In genomic region chr22:16932577-16932976, GRCh38 we compare ENCODE assay signal across 16 cellular contexts.
DNase-seq lines count a peak whose midpoint lies in the region; ATAC-seq and TF ChIP-seq lines count a peak whose summit lies in the region.
"Had no signal": no experiment of that assay in that cellular context is flagged by ENCODE, and none has a peak within 500 bp of the region (broad histone marks: within the 10 kb centered on the region; RNA-seq: fewer than 3 reads in every experiment).

No MANE protein-coding gene starts in this region.

- H3K4me1 ChIP-seq in GM23338 (ENCODE audit: insufficient read depth), result no peaks in the 10 kb centered on the region
- H3K4me1 ChIP-seq: SJCRH30 had no signal

- H3K4me2 ChIP-seq in GM23338, result no peak overlapping the region

- no peaks in the 10 kb centered on the region for H3F3A ChIP-seq in GM23338 (replicated peaks; ENCODE audit: low read depth)

- no peaks in the 10 kb centered on the region; the same call in 1 of the 3 replicates for H3K36me3 Mint-ChIP-seq in GM23338 (ENCODE audit: low read depth)
- H3K36me3 Mint-ChIP-seq: type B pancreatic cell had no signal

- TF ChIP-seq CTCF in GM23338 (conservative IDR thresholded peaks at IDR 0.05; ENCODE audit: low read depth in 2 of 2), result peak; percentile 46 to 57

- peaks cover 26% of the 10 kb centered on the region for H3K27me3 ChIP-seq in GM23338 (ENCODE audit: insufficient read depth)
- H3K27me3 ChIP-seq: ovary, SJCRH30 had no signal

- H3K4me1 Mint-ChIP-seq in GM23338, result no peaks in the 10 kb centered on the region

- ATAC-seq in GM23338 (peak; percentile 34; the same call in 1 of the 3 replicates), HG02642 (IDR thresholded peaks at IDR 0.05; ENCODE audit: poor library complexity, unreplicated experiment) (no peak), GM21786 (IDR thresholded peaks at IDR 0.05; ENCODE audit: unreplicated experiment) (no peak)

- H3K4me3 Mint-ChIP-seq in GM23338, result no peak overlapping the region
- H3K4me3 Mint-ChIP-seq: activated T-cell treated with anti-CD3 and anti-CD28 coated beads, Interleukin-2, amount 50 U/mL, for 24 hours; type B pancreatic cell had no signal

- H3K9me3 Mint-ChIP-seq in GM23338, result peaks cover 79% of the 10 kb centered on the region
- H3K9me3 Mint-ChIP-seq: activated T-cell treated with anti-CD3 and anti-CD28 coated beads, Interleukin-2, amount 50 U/mL, for 24 hours; type B pancreatic cell had no signal

- no peaks in the 10 kb centered on the region for H3K79me2 ChIP-seq in GM23338 (replicated peaks; ENCODE audit: insufficient read depth)

- H3K4me3 ChIP-seq in GM23338, result no peak overlapping the region
- H3K4me3 ChIP-seq: coronary artery, ovary, SJCRH30 had no signal

- H3K27ac ChIP-seq in GM23338 (ENCODE audit: low read depth), result no peak overlapping the region
- H3K27ac ChIP-seq: coronary artery, ovary, SJCRH30 had no signal

- H3K9me2 ChIP-seq in GM23338 (ENCODE audit: insufficient read depth), result no peaks in the 10 kb centered on the region

- no peaks in the 10 kb centered on the region for H4K20me1 ChIP-seq in GM23338 (replicated peaks; ENCODE audit: insufficient read depth)

- peaks cover 2% of the 10 kb centered on the region for H3K27me3 Mint-ChIP-seq in GM23338 (ENCODE audit: insufficient read depth, low read depth, poor library complexity)

- H2AFZ ChIP-seq in GM23338, result no peak overlapping the region

- DNase-seq in NCI-H1092 treated with DMSO at 0.1 percent for 48 hours (lab: John Stamatoyannopoulos, UW) (peak; percentile 26), NCI-H1092 (lab: John Stamatoyannopoulos, UW) (no peak), GM23338 (ENCODE audit: low spot score) (peak; percentile 40), SHP77 treated with DMSO at 0.1 percent for 48 hours (lab: John Stamatoyannopoulos, UW) (peak; percentile 43), kidney tubule cell (ENCODE audit: low spot score) (peak; percentile 21)
- DNase-seq in activated CD4-positive, alpha-beta T cell treated with anti-CD3 and anti-CD28 coated beads for 1 hour, result no peak
- DNase-seq: activated CD4-positive, CD25-positive, alpha-beta regulatory T cell; activated T-cell treated with anti-CD3 and anti-CD28 coated beads, Interleukin-2, amount 50 U/mL, for 24 hours; MV-4-11; NCI-H526 treated with DMSO at 0.1 percent for 48 hours; ovary; SJCRH30 had no signal

- H3K27ac Mint-ChIP-seq in GM23338, result no peak overlapping the region
- H3K27ac Mint-ChIP-seq: activated T-cell treated with anti-CD3 and anti-CD28 coated beads, Interleukin-2, amount 50 U/mL, for 24 hours; type B pancreatic cell had no signal

- H3K36me3 ChIP-seq in GM23338 (ENCODE audit: insufficient read depth), result no peaks in the 10 kb centered on the region
- H3K36me3 ChIP-seq: ovary, SJCRH30 had no signal

TF ChIP-seq in GM23338, 12 proteins besides CTCF, POLR2A, EP300 and RAD21:
- no peak for TF ChIP-seq CREB1 (CRISPR knock-in tag; IDR thresholded peaks at IDR 0.05; ENCODE audit: low read depth)
- no peak for TF ChIP-seq JUNB (IDR thresholded peaks at IDR 0.05; ENCODE audit: unreplicated experiment)
- no peak for TF ChIP-seq STAT1 (IDR thresholded peaks at IDR 0.05; ENCODE audit: unreplicated experiment)
- TF ChIP-seq, protein P1, sequence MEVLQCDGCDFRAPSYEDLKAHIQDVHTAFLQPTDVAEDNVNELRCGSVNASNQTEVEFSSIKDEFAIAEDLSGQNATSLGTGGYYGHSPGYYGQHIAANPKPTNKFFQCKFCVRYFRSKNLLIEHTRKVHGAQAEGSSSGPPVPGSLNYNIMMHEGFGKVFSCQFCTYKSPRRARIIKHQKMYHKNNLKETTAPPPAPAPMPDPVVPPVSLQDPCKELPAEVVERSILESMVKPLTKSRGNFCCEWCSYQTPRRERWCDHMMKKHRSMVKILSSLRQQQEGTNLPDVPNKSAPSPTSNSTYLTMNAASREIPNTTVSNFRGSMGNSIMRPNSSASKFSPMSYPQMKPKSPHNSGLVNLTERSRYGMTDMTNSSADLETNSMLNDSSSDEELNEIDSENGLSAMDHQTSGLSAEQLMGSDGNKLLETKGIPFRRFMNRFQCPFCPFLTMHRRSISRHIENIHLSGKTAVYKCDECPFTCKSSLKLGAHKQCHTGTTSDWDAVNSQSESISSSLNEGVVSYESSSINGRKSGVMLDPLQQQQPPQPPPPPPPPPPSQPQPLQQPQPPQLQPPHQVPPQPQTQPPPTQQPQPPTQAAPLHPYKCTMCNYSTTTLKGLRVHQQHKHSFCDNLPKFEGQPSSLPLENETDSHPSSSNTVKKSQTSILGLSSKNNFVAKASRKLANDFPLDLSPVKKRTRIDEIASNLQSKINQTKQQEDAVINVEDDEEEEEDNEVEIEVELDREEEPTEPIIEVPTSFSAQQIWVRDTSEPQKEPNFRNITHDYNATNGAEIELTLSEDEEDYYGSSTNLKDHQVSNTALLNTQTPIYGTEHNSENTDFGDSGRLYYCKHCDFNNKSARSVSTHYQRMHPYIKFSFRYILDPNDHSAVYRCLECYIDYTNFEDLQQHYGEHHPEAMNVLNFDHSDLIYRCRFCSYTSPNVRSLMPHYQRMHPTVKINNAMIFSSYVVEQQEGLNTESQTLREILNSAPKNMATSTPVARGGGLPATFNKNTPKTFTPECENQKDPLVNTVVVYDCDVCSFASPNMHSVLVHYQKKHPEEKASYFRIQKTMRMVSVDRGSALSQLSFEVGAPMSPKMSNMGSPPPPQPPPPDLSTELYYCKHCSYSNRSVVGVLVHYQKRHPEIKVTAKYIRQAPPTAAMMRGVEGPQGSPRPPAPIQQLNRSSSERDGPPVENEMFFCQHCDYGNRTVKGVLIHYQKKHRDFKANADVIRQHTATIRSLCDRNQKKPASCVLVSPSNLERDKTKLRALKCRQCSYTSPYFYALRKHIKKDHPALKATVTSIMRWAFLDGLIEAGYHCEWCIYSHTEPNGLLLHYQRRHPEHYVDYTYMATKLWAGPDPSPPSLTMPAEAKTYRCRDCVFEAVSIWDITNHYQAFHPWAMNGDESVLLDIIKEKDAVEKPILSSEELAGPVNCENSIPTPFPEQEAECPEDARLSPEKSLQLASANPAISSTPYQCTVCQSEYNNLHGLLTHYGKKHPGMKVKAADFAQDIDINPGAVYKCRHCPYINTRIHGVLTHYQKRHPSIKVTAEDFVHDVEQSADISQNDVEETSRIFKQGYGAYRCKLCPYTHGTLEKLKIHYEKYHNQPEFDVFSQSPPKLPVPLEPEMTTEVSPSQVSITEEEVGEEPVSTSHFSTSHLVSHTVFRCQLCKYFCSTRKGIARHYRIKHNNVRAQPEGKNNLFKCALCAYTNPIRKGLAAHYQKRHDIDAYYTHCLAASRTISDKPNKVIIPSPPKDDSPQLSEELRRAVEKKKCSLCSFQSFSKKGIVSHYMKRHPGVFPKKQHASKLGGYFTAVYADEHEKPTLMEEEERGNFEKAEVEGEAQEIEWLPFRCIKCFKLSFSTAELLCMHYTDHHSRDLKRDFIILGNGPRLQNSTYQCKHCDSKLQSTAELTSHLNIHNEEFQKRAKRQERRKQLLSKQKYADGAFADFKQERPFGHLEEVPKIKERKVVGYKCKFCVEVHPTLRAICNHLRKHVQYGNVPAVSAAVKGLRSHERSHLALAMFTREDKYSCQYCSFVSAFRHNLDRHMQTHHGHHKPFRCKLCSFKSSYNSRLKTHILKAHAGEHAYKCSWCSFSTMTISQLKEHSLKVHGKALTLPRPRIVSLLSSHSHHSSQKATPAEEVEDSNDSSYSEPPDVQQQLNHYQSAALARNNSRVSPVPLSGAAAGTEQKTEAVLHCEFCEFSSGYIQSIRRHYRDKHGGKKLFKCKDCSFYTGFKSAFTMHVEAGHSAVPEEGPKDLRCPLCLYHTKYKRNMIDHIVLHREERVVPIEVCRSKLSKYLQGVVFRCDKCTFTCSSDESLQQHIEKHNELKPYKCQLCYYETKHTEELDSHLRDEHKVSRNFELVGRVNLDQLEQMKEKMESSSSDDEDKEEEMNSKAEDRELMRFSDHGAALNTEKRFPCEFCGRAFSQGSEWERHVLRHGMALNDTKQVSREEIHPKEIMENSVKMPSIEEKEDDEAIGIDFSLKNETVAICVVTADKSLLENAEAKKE (CRISPR knock-in tag; IDR thresholded peaks at IDR 0.05), result no peak
- TF ChIP-seq EZH2 (IDR thresholded peaks at IDR 0.05; ENCODE audit: low read depth, unreplicated experiment), result no peak

Comparison
In these comparisons a context has a peak if more than half of its experiments do, and no peak if none do; other contexts are left out.
1. DNase-seq: peak in NCI-H1092 treated with DMSO at 0.1 percent for 48 hours (single experiment), GM23338 (single experiment), SHP77 treated with DMSO at 0.1 percent for 48 hours (single experiment) and kidney tubule cell (single experiment); none in NCI-H1092 (single experiment) and activated CD4-positive, alpha-beta T cell treated with anti-CD3 and anti-CD28 coated beads for 1 hour (single experiment).